In genomic region chr1:92968138-92969032, GRCh38 we compare ENCODE assay signal across 8 cellular contexts. TPM values are rescaled to one million over a fixed set of nuclear protein-coding genes. Genes with fewer than 3 reads are reported as not detected.
DNase-seq lines count a peak whose midpoint lies in the region; ATAC-seq, FAIRE-seq and TF ChIP-seq lines count a peak whose summit lies in the region.

No MANE protein-coding gene starts in this region.

- intact Hi-C loops in heart left ventricle (cut with DNase I) (loop anchor here in 4 of 10 donors (10.0 kb wide), 1 partner anchor 114 kb away; no protein-coding TSS in a partner anchor), left ventricle myocardium superior (cut with micrococcal nuclease) (no loop called here), esophagus muscularis mucosa (cut with DNase I) (no loop called here)

- DNase-seq in heart left ventricle (no peak), left ventricle myocardium superior (no peak), HCEC 1CT (peak; percentile 26), NOMO-1 treated with DMSO at 0.1 percent for 48 hours (lab: John Stamatoyannopoulos, UW; ENCODE audit: unreplicated experiment) (peak; percentile 74), esophagus muscularis mucosa (ENCODE audit: extremely low spot score) (no peak), tibial nerve (ENCODE audit: low spot score in 2 of 2) (no peak), SW480 (ENCODE audit: low spot score) (no peak), RCC 7860 (ENCODE audit: low spot score) (no peak)

- peaks cover 0 to 32% (median 10%) of the 10 kb centered on the region in 12 donors for H3K4me1 ChIP-seq in heart left ventricle
- peaks cover 0 to 8% (median 0%) of the 10 kb centered on the region in 4 donors for H3K4me1 ChIP-seq in esophagus muscularis mucosa
- peaks cover 0 to 9% (median 3%) of the 10 kb centered on the region in 4 donors for H3K4me1 ChIP-seq in tibial nerve

- ATAC-seq in heart left ventricle (no peak), left ventricle myocardium superior (no peak)

- H3K36me3 ChIP-seq in heart left ventricle (no peaks in the 10 kb centered on the region), esophagus muscularis mucosa (no peaks in the 10 kb centered on the region), tibial nerve (no peaks in the 10 kb centered on the region)

- H3K9me3 ChIP-seq in heart left ventricle (no peaks in the 10 kb centered on the region), esophagus muscularis mucosa (no peaks in the 10 kb centered on the region), tibial nerve (no peaks in the 10 kb centered on the region)

- no peak overlapping the region for H3K27ac ChIP-seq in heart left ventricle
- H3K27ac ChIP-seq in esophagus muscularis mucosa (replicated peaks in 1 of 4): no peak overlapping the region
- no peak overlapping the region for H3K27ac ChIP-seq in tibial nerve

- peak in 10 of 12 donors; percentile 12 to 48 (median 36) for TF ChIP-seq CTCF in heart left ventricle (IDR thresholded peaks at IDR 0.05)
- TF ChIP-seq CTCF in esophagus muscularis mucosa (IDR thresholded peaks at IDR 0.05): peak; percentile 21 to 42 (median 30)
- peak in 4 of 5 experiments; percentile 17 to 30 (median 24) for TF ChIP-seq CTCF in tibial nerve (IDR thresholded peaks at IDR 0.05)

- H3K4me3 ChIP-seq in heart left ventricle (no peak overlapping the region), esophagus muscularis mucosa (no peak overlapping the region), tibial nerve (no peak overlapping the region)

- no peak for TF ChIP-seq POLR2A in heart left ventricle (IDR thresholded peaks at IDR 0.05)
- TF ChIP-seq POLR2A in esophagus muscularis mucosa (IDR thresholded peaks at IDR 0.05; ENCODE audit: low read depth): no peak
- TF ChIP-seq POLR2A in tibial nerve (IDR thresholded peaks at IDR 0.05): no peak

- 70 to 74% (median 71%) methylated on average over 2 of the region's 2 CpGs for WGBS in heart left ventricle, 4 donors
- WGBS in esophagus muscularis mucosa: 54% methylated on average over 2 of the region's 2 CpGs
- 57 to 70% methylated on average over 2 of the region's 2 CpGs for WGBS in tibial nerve, 2 donors

- no peak for FAIRE-seq in RCC 7860 (lab: Jason Lieb, UNC)

- TF ChIP-seq EP300 in esophagus muscularis mucosa (IDR thresholded peaks at IDR 0.05) (no peak), tibial nerve (IDR thresholded peaks at IDR 0.05) (no peak)

- H3K27me3 ChIP-seq in heart left ventricle (no peaks in the 10 kb centered on the region), esophagus muscularis mucosa (no peaks in the 10 kb centered on the region), tibial nerve (no peaks in the 10 kb centered on the region)

RNA-seq across cellular contexts. Expression of gene DIPK1A, which starts 7.1 kb away (rescaled TPM):
- total RNA-seq in heart left ventricle: 10 to 100 TPM in 2 of 9 donors, 1 to 10 TPM in 7; 4.6 to 11.6 (median 6.5) TPM
- polyA plus RNA-seq in heart left ventricle: 1 to 10 TPM; 2.8 to 6.1 TPM
- 7.3 TPM for total RNA-seq in left ventricle myocardium superior
- 10 to 100 TPM; 21.5 to 35.3 (median 32.7) TPM for total RNA-seq in esophagus muscularis mucosa
- total RNA-seq in tibial nerve: 1 to 10 TPM; 3.1 to 6.9 (median 4.7) TPM

Comparison
In these comparisons a context has a peak if more than half of its experiments do, and no peak if none do; other contexts are left out.
1. DNase-seq: peak in HCEC 1CT (single experiment) and NOMO-1 treated with DMSO at 0.1 percent for 48 hours (single experiment); none in heart left ventricle (0 of 5), left ventricle myocardium superior (single experiment), esophagus muscularis mucosa (single experiment), tibial nerve (0 of 2), SW480 (single experiment) and RCC 7860 (single experiment).
2. Peak in every context shown above with its lines, with median percentiles within 50 percentile points of each other: CTCF ChIP-seq.